Comparison of ENCODE assay signal across 24 cellular contexts in the genomic region with DNA sequence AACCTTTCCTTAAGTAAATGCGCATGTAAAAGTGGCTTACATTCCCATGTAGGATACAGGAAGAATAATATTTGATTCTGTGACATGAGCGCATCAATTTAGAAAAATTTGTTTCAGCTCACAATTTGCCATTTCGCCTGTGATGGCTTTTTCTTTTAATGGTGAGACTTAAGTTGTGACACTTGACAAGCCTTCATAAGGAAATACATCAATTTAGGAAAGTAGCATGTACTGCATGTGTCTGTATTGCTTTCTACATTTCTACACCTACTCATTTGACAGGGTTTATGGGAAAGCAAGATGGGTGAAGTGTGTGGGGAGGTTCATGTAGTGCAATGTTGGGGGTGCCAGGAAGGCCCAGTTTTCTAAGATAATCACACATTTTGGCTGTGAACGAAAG. TPM values are rescaled to one million over a fixed set of nuclear protein-coding genes. Genes with fewer than 3 reads are reported as not detected.
"Had no signal": no experiment of that assay in that cellular context is flagged by ENCODE, and none has a peak within 500 bp of the region (broad histone marks: within the 10 kb centered on the region; RNA-seq: fewer than 3 reads in every experiment).

No MANE protein-coding gene starts in this region.

- ATAC-seq: effector memory CD8-positive, alpha-beta T cell; heart left ventricle; left colon; left ventricle myocardium superior; mucosa of descending colon; naive thymus-derived CD8-positive, alpha-beta T cell; right cardiac atrium; upper lobe of right lung had no signal

- H3K4me3 Mint-ChIP-seq: dendritic cell treated with granulocyte-macrophage colony-stimulating factor and Interleukin-4, amounts not matched to agents 40 ng/mL and 50 ng/mL, for 4 days; effector memory CD8-positive, alpha-beta T cell; naive thymus-derived CD8-positive, alpha-beta T cell; neural crest cell had no signal

- H3K27ac ChIP-seq: heart left ventricle, ovary, tibial artery, vagina had no signal

- H3K36me3 Mint-ChIP-seq: naive thymus-derived CD8-positive, alpha-beta T cell had no signal

- H3K9me3 Mint-ChIP-seq: dendritic cell treated with granulocyte-macrophage colony-stimulating factor and Interleukin-4, amounts not matched to agents 40 ng/mL and 50 ng/mL, for 4 days; effector memory CD8-positive, alpha-beta T cell; naive thymus-derived CD8-positive, alpha-beta T cell had no signal

- FAIRE-seq: colon, frontal cortex, small intestine had no signal

- H3K27me3 ChIP-seq: heart left ventricle, ovary, tibial artery, vagina had no signal

- H3K4me1 ChIP-seq: heart left ventricle, tibial artery, upper lobe of right lung, vagina had no signal

- H3K4me3 ChIP-seq: heart left ventricle, mucosa of descending colon, ovary, tibial artery, upper lobe of right lung, vagina had no signal

- DNase-seq: effector memory CD8-positive, alpha-beta T cell; heart left ventricle; hippocampal formation; left colon; left ventricle myocardium superior; mammary epithelial cell; mucosa of descending colon; naive thymus-derived CD8-positive, alpha-beta T cell; nucleus accumbens; ovary; right cardiac atrium; small intestine; stimulated activated CD4-positive, alpha-beta T cell treated with anti-CD3 and anti-CD28 coated beads, Interleukin-12 subunit alpha, Interleukin-12 subunit beta, amount 100 ng/mL, for 4 hours; stimulated activated naive CD4-positive, alpha-beta T cell; tibial artery; upper lobe of right lung had no signal

- H3K4me1 Mint-ChIP-seq: naive thymus-derived CD8-positive, alpha-beta T cell; neural crest cell had no signal

- H3K27me3 Mint-ChIP-seq: dendritic cell treated with granulocyte-macrophage colony-stimulating factor and Interleukin-4, amounts not matched to agents 40 ng/mL and 50 ng/mL, for 4 days; progenitor cell of endocrine pancreas had no signal

- H3K27ac Mint-ChIP-seq: dendritic cell treated with granulocyte-macrophage colony-stimulating factor and Interleukin-4, amounts not matched to agents 40 ng/mL and 50 ng/mL, for 4 days; effector memory CD8-positive, alpha-beta T cell; naive thymus-derived CD8-positive, alpha-beta T cell; progenitor cell of endocrine pancreas had no signal

- H3K9me3 ChIP-seq: heart left ventricle, mucosa of descending colon, ovary, tibial artery, upper lobe of right lung, vagina had no signal

- H3K36me3 ChIP-seq: heart left ventricle, ovary, tibial artery, upper lobe of right lung, vagina had no signal

RNA-seq across cellular contexts. Expression of a gene that starts 12.1 kb away (rescaled TPM):
- total RNA-seq: fibroblast of lung; glomerular endothelial cell; left ventricle myocardium superior; naive thymus-derived CD8-positive, alpha-beta T cell; neural crest cell; ovary; progenitor cell of endocrine pancreas; right cardiac atrium had no signal
- polyA plus RNA-seq: fibroblast of lung; naive thymus-derived CD8-positive, alpha-beta T cell had no signal
